Comparison of ENCODE assay signal across 8 cellular contexts in the genomic region with DNA sequence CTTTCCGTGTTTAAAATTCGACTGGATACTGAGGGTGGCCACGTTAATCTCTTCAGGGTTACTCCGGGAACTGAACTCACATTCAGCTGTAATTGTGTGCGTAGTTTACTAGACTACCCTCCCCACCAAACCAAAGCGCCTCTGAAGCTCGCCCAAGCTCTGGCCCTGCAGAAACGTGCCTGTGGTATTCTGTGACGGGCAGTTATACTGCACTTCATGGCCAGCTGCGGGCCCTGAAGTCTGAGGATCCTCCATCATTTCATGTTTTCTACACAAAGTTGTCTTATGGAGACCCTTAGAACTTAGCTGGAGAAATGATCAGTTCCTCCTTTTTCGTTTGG. TPM values are rescaled to one million over a fixed set of nuclear protein-coding genes. Genes with fewer than 3 reads are reported as not detected.
A peak's percentile ranks its signal among the peaks of the same experiment; 100 is the strongest.
DNase-seq lines count a peak whose midpoint lies in the region; ATAC-seq and TF ChIP-seq lines count a peak whose summit lies in the region.

No MANE protein-coding gene starts in this region.

- H3K4me3 ChIP-seq in tibial artery, result peak overlapping the region; percentile 82 to 96

- H3K27ac ChIP-seq in tibial artery, result peak overlapping the region; percentile 80 to 84

- TF ChIP-seq CTCF in tibial artery (IDR thresholded peaks at IDR 0.05), result no peak

- peaks cover 33 to 35% (median 35%) of the 10 kb centered on the region in 3 donors for H3K36me3 ChIP-seq in tibial artery

- no peaks in the 10 kb centered on the region for H3K27me3 ChIP-seq in tibial artery

- peaks cover 0 to 29% (median 24%) of the 10 kb centered on the region in 3 donors for H3K9me3 ChIP-seq in tibial artery

- peaks cover 4% of the 10 kb centered on the region for H3K27me3 Mint-ChIP-seq in activated naive CD8-positive, alpha-beta T cell treated with anti-CD3 and anti-CD28 coated beads for 36 hours

- peaks cover 20% of the 10 kb centered on the region for H3K4me1 Mint-ChIP-seq in activated naive CD8-positive, alpha-beta T cell treated with anti-CD3 and anti-CD28 coated beads for 36 hours

- peak; percentile 10 for ATAC-seq in HG03097 (IDR thresholded peaks at IDR 0.05; ENCODE audit: low FRiP score, unreplicated experiment)

- intact Hi-C loops in tibial artery (cut with DNase I; ENCODE audit: low total_unique reads), result loop anchor here (2.0 kb wide), 1 partner anchor 50 kb away; a partner anchor contains a TSS

- H3K4me1 ChIP-seq in tibial artery, result peaks cover 0 to 21% (median 10%) of the 10 kb centered on the region in 4 donors

- H3K27ac Mint-ChIP-seq in activated naive CD8-positive, alpha-beta T cell treated with anti-CD3 and anti-CD28 coated beads for 36 hours, result peak overlapping the region; percentile 94

- H3K4me3 Mint-ChIP-seq in activated naive CD8-positive, alpha-beta T cell treated with anti-CD3 and anti-CD28 coated beads for 36 hours, result peak overlapping the region; percentile 81

- DNase-seq in EH (ENCODE audit: low read depth) (peak; percentile 21), kidney tubule cell (ENCODE audit: low spot score) (peak; percentile 30), tibial artery (no peak), superior temporal gyrus (ENCODE audit: extremely low spot score) (no peak), Ammon's horn (ENCODE audit: low spot score) (no peak)
- DNase-seq in activated naive CD8-positive, alpha-beta T cell treated with anti-CD3 and anti-CD28 coated beads for 36 hours, result no peak
- no peak for DNase-seq in stimulated activated CD4-positive, alpha-beta T cell treated with anti-CD3 and anti-CD28 coated beads, Interleukin-4, amount 100 ng/mL, for 4 hours

- peaks cover 34% of the 10 kb centered on the region for H3K9me3 Mint-ChIP-seq in activated naive CD8-positive, alpha-beta T cell treated with anti-CD3 and anti-CD28 coated beads for 36 hours

- peaks cover 56% of the 10 kb centered on the region for H3K36me3 Mint-ChIP-seq in activated naive CD8-positive, alpha-beta T cell treated with anti-CD3 and anti-CD28 coated beads for 36 hours

RNA-seq across cellular contexts. Expression of a gene that starts 0.7 kb away (rescaled TPM):
- total RNA-seq in activated naive CD8-positive, alpha-beta T cell treated with anti-CD3 and anti-CD28 coated beads for 36 hours, result 10 to 100 TPM; 17.4 to 19.1 TPM

RNA-seq across cellular contexts. Expression of a gene that starts 30.7 kb away (rescaled TPM):
- total RNA-seq in activated naive CD8-positive, alpha-beta T cell treated with anti-CD3 and anti-CD28 coated beads for 36 hours, result 1 to 10 TPM; 4.2 to 5.1 TPM

RNA-seq across cellular contexts. Expression of a gene that starts 50.5 kb away (rescaled TPM):
- 10 to 100 TPM; 17.0 to 19.6 TPM for total RNA-seq in activated naive CD8-positive, alpha-beta T cell treated with anti-CD3 and anti-CD28 coated beads for 36 hours

Comparison
In these comparisons a context has a peak if more than half of its experiments do, and no peak if none do; other contexts are left out.
1. DNase-seq: peak in EH (single experiment) and kidney tubule cell (single experiment); none in activated naive CD8-positive, alpha-beta T cell treated with anti-CD3 and anti-CD28 coated beads for 36 hours (single experiment), tibial artery (0 of 2), superior temporal gyrus (single experiment), Ammon's horn (single experiment) and stimulated activated CD4-positive, alpha-beta T cell treated with anti-CD3 and anti-CD28 coated beads, Interleukin-4, amount 100 ng/mL, for 4 hours (0 of 2).